8 cellular contexts compared by ENCODE assay signal in the genomic region with DNA sequence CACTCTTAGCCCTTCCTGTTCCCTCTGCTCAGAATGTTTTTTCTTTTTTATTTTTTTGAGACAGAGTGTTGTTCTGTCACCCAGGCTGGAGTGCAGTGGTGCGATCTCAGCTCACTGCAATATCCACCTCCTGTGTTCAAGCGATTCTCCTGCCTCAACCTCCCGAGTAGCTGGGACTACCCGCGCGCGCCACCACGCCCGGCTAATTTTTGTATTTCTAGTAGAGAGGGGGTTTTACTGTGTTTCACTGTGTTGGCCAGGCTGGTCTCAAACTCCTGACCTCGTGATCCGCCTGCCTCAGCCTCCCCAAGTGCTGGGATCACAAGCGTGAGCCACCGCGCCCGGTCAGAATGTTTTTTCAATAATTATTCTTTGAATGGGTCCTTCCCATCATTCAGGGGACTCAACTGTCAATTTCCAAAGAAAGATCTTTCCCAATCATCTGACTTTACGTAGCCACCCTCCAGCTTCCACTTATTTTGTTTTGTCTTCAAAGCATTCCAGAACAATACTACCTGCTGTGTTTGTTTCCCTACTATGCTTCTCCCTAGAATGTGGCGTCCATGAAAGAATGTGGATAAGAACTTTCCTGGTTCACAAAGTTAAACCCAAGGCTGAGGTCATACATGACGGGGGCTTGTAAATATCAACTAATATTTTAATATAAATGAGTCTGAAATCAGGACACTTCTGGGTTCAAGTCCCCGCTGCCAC. TPM values are rescaled to one million over a fixed set of nuclear protein-coding genes. Genes with fewer than 3 reads are reported as not detected.
A peak's percentile ranks its signal among the peaks of the same experiment; 100 is the strongest.
DNase-seq lines count a peak whose midpoint lies in the region; ATAC-seq lines count a peak whose summit lies in the region.

No MANE protein-coding gene starts in this region.

- no peak for DNase-seq in T-helper 2 cell treated with Interferon-gamma antibody and Interleukin-4, amounts not matched to agents 5 μg/mL and 100 μg/mL, for 36 hours (ENCODE audit: low spot score)
- DNase-seq in T-helper 2 cell: no peak
- no peak for DNase-seq in activated naive CD8-positive, alpha-beta T cell treated with anti-CD3 and anti-CD28 coated beads, Interleukin-2, amount 10 ng/mL, durations not matched to agents 7 days and 5 days
- no peak for DNase-seq in NCI-H146 treated with DMSO at 0.1 percent for 48 hours (lab: John Stamatoyannopoulos, UW; ENCODE audit: unreplicated experiment)
- no peak for DNase-seq in GF-D8 (lab: John Stamatoyannopoulos, UW)

- H3K4me3 ChIP-seq in iPS-20b (ENCODE audit: low read length): peak overlapping the region; percentile 93
- H3K4me3 ChIP-seq in stomach smooth muscle (ENCODE audit: low read length in 2 of 2): peak overlapping the region; percentile 95 to 99

- no peaks in the 10 kb centered on the region for H3K27me3 Mint-ChIP-seq in T-helper 2 cell treated with Interferon-gamma antibody and Interleukin-4, amounts not matched to agents 5 μg/mL and 100 μg/mL, for 36 hours (ENCODE audit: low read depth)
- H3K27me3 Mint-ChIP-seq in activated naive CD8-positive, alpha-beta T cell treated with anti-CD3 and anti-CD28 coated beads, Interleukin-2, amount 10 ng/mL, durations not matched to agents 7 days and 5 days: no peaks in the 10 kb centered on the region

- peak overlapping the region; percentile 97 for H3K27ac Mint-ChIP-seq in T-helper 2 cell treated with Interferon-gamma antibody and Interleukin-4, amounts not matched to agents 5 μg/mL and 100 μg/mL, for 36 hours
- H3K27ac Mint-ChIP-seq in activated naive CD8-positive, alpha-beta T cell treated with anti-CD3 and anti-CD28 coated beads, Interleukin-2, amount 10 ng/mL, durations not matched to agents 7 days and 5 days: peak overlapping the region; percentile 100

- ATAC-seq in activated naive CD8-positive, alpha-beta T cell treated with anti-CD3 and anti-CD28 coated beads, Interleukin-2, amount 10 ng/mL, durations not matched to agents 7 days and 5 days (ENCODE audit: low read depth): no peak
- ATAC-seq in HG03520 (IDR thresholded peaks at IDR 0.05; ENCODE audit: unreplicated experiment): no peak

- H3K4me1 ChIP-seq in iPS-20b (ENCODE audit: insufficient read depth, low read length): peaks cover 13% of the 10 kb centered on the region; the same call in 1 of the 2 replicates
- H3K4me1 ChIP-seq in stomach smooth muscle (ENCODE audit: control insufficient read depth, insufficient read depth, low read length): peaks cover 22% of the 10 kb centered on the region

- H3K27me3 ChIP-seq in iPS-20b (ENCODE audit: insufficient read depth, low read length): no peaks in the 10 kb centered on the region
- no peaks in the 10 kb centered on the region for H3K27me3 ChIP-seq in stomach smooth muscle (ENCODE audit: control insufficient read depth in 1 of 2, insufficient read depth in 2 of 2, low read length in 2 of 2)

- POLR2A ChIA-PET in activated naive CD8-positive, alpha-beta T cell treated with anti-CD3 and anti-CD28 coated beads, Interleukin-2, amount 10 ng/mL, durations not matched to agents 7 days and 5 days (lab: Charles Lee): interaction anchor here (1.7 to 1.9 kb wide), 2 partner anchors 11 to 16 kb away, joined by 4 to 9 read pairs; a partner anchor contains a TSS

- H3K4me1 Mint-ChIP-seq in T-helper 2 cell treated with Interferon-gamma antibody and Interleukin-4, amounts not matched to agents 5 μg/mL and 100 μg/mL, for 36 hours (ENCODE audit: low read depth): peaks cover 20% of the 10 kb centered on the region
- peaks cover 30% of the 10 kb centered on the region for H3K4me1 Mint-ChIP-seq in activated naive CD8-positive, alpha-beta T cell treated with anti-CD3 and anti-CD28 coated beads, Interleukin-2, amount 10 ng/mL, durations not matched to agents 7 days and 5 days

- H3K9me3 ChIP-seq in iPS-20b (ENCODE audit: insufficient read depth, low read depth, low read length): no peaks in the 10 kb centered on the region
- H3K9me3 ChIP-seq in stomach smooth muscle (ENCODE audit: control insufficient read depth in 2 of 2, low read length in 2 of 2): no peaks in the 10 kb centered on the region

- H3K9ac ChIP-seq in iPS-20b (ENCODE audit: low read depth, low read length) (peak overlapping the region; percentile 98), stomach smooth muscle (ENCODE audit: low read length in 2 of 2) (peak overlapping the region; percentile 98 to 99)

- peak overlapping the region; percentile 96 for H3K4me3 Mint-ChIP-seq in T-helper 2 cell treated with Interferon-gamma antibody and Interleukin-4, amounts not matched to agents 5 μg/mL and 100 μg/mL, for 36 hours
- peak overlapping the region; percentile 99 for H3K4me3 Mint-ChIP-seq in activated naive CD8-positive, alpha-beta T cell treated with anti-CD3 and anti-CD28 coated beads, Interleukin-2, amount 10 ng/mL, durations not matched to agents 7 days and 5 days

- H3K9me3 Mint-ChIP-seq in T-helper 2 cell treated with Interferon-gamma antibody and Interleukin-4, amounts not matched to agents 5 μg/mL and 100 μg/mL, for 36 hours: no peaks in the 10 kb centered on the region
- no peaks in the 10 kb centered on the region for H3K9me3 Mint-ChIP-seq in activated naive CD8-positive, alpha-beta T cell treated with anti-CD3 and anti-CD28 coated beads, Interleukin-2, amount 10 ng/mL, durations not matched to agents 7 days and 5 days

- H3K27ac ChIP-seq in iPS-20b (ENCODE audit: low read length) (no peak overlapping the region), stomach smooth muscle (ENCODE audit: low read length) (no peak overlapping the region)

- peaks cover 45% of the 10 kb centered on the region for H3K36me3 ChIP-seq in iPS-20b (ENCODE audit: insufficient read depth, low read depth, low read length)
- H3K36me3 ChIP-seq in stomach smooth muscle (ENCODE audit: control insufficient read depth in 2 of 2, insufficient read depth in 2 of 2, low read length in 2 of 2): peaks cover 13 to 18% of the 10 kb centered on the region in 2 donors

- peaks cover 28% of the 10 kb centered on the region for H3K36me3 Mint-ChIP-seq in T-helper 2 cell treated with Interferon-gamma antibody and Interleukin-4, amounts not matched to agents 5 μg/mL and 100 μg/mL, for 36 hours (ENCODE audit: low read depth)
- peaks cover 12% of the 10 kb centered on the region for H3K36me3 Mint-ChIP-seq in activated naive CD8-positive, alpha-beta T cell treated with anti-CD3 and anti-CD28 coated beads, Interleukin-2, amount 10 ng/mL, durations not matched to agents 7 days and 5 days

RNA-seq across cellular contexts. Expression of a gene that starts 1.2 kb away (rescaled TPM):
- 10 to 100 TPM; 53.8 to 59.0 TPM for total RNA-seq in activated naive CD8-positive, alpha-beta T cell treated with anti-CD3 and anti-CD28 coated beads, Interleukin-2, amount 10 ng/mL, durations not matched to agents 7 days and 5 days

RNA-seq across cellular contexts. Expression of a gene that starts 1.3 kb away (rescaled TPM):
- total RNA-seq in activated naive CD8-positive, alpha-beta T cell treated with anti-CD3 and anti-CD28 coated beads, Interleukin-2, amount 10 ng/mL, durations not matched to agents 7 days and 5 days: 1,000 to 10,000 TPM; 1,838 to 1,917 TPM

RNA-seq across cellular contexts. Expression of a gene that starts 11.8 kb away (rescaled TPM):
- total RNA-seq in activated naive CD8-positive, alpha-beta T cell treated with anti-CD3 and anti-CD28 coated beads, Interleukin-2, amount 10 ng/mL, durations not matched to agents 7 days and 5 days: 10 to 100 TPM; 36.1 to 38.4 TPM

RNA-seq across cellular contexts. Expression of a gene that starts 23.1 kb away (rescaled TPM):
- total RNA-seq in activated naive CD8-positive, alpha-beta T cell treated with anti-CD3 and anti-CD28 coated beads, Interleukin-2, amount 10 ng/mL, durations not matched to agents 7 days and 5 days: 1 to 10 TPM; 4.5 to 4.8 TPM

RNA-seq across cellular contexts. Expression of a gene that starts 44.0 kb away (rescaled TPM):
- total RNA-seq in activated naive CD8-positive, alpha-beta T cell treated with anti-CD3 and anti-CD28 coated beads, Interleukin-2, amount 10 ng/mL, durations not matched to agents 7 days and 5 days: under 1 TPM in 1 of 2 experiments, not detected in 1; 0.64 TPM
